3 cellular contexts compared by ENCODE assay signal in genomic region chr2:26324479-26324878, GRCh38. TPM values are rescaled to one million over a fixed set of nuclear protein-coding genes. Genes with fewer than 3 reads are reported as not detected.
"Had no signal": no experiment of that assay in that cellular context is flagged by ENCODE, and none has a peak within 500 bp of the region (broad histone marks: within the 10 kb centered on the region; RNA-seq: fewer than 3 reads in every experiment).

No MANE protein-coding gene starts in this region.

RNA-seq across cellular contexts. Expression of gene ADGRF3, which starts 22.1 kb away (rescaled TPM):
- total RNA-seq: ascending aorta, body of pancreas, bronchial epithelial cell had no signal
